ENCODE assay signal across 8 cellular contexts in the genomic region with DNA sequence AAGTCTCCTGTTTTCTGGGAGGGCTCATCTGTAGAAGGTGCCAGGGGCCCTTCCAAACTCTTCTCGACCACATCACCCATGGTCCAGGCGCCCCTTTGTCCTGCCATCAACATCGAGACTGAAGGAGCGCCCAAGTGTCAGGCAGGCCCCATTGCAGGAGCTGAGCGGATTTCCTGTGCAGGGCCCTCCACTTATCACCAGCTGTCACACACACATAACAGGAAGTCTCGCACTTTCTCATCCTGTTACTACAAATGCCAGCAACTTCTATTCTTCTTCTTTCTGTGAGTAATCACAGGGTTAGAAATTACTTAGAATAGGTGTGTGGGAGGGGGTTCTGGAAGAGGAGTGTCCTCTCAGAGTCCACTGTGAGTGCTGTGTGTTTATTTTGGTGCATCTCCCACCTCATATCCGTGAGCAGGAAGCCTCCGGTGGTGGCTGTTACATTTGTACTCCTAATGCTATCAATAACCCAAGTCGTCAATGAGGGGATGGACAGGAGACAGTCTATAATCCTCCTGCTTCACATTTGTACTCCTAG. TPM values are rescaled to one million over a fixed set of nuclear protein-coding genes. Genes with fewer than 3 reads are reported as not detected.
A peak's percentile ranks its signal among the peaks of the same experiment; 100 is the strongest.
DNase-seq lines count a peak whose midpoint lies in the region; ATAC-seq and TF ChIP-seq lines count a peak whose summit lies in the region.

A gene with protein sequence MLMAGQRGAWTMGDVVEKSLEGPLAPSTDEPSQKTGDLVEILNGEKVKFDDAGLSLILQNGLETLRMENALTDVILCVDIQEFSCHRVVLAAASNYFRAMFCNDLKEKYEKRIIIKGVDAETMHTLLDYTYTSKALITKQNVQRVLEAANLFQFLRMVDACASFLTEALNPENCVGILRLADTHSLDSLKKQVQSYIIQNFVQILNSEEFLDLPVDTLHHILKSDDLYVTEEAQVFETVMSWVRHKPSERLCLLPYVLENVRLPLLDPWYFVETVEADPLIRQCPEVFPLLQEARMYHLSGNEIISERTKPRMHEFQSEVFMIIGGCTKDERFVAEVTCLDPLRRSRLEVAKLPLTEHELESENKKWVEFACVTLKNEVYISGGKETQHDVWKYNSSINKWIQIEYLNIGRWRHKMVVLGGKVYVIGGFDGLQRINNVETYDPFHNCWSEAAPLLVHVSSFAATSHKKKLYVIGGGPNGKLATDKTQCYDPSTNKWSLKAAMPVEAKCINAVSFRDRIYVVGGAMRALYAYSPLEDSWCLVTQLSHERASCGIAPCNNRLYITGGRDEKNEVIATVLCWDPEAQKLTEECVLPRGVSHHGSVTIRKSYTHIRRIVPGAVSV (minus strand): TSS at position 166 of the 541 bp plus-strand sequence. CDS start 53 bp downstream, at position 113.

- peak within 1 kb of the TSS in 2 of 4 donors; percentile 11 to 27 for H3K27ac ChIP-seq in gastroesophageal sphincter

- ATAC-seq in GM19467 (IDR thresholded peaks at IDR 0.05; ENCODE audit: unreplicated experiment) (peak; percentile 96), gastroesophageal sphincter (peak; percentile 43)
- peak; percentile 86 for ATAC-seq in activated CD8-positive, alpha-beta T cell treated with anti-CD3 and anti-CD28 coated beads for 36 hours

- no peaks in the 10 kb centered on the region for H3K9me3 ChIP-seq in gastroesophageal sphincter

- intact Hi-C loops in activated CD8-positive, alpha-beta T cell treated with anti-CD3 and anti-CD28 coated beads for 36 hours (cut with micrococcal nuclease), result loop anchor here (2.0 to 5.0 kb wide), 3 partner anchors 39 to 87 kb away; partner anchors contain the start of gene KLHL24

- H3K9me3 Mint-ChIP-seq in activated CD8-positive, alpha-beta T cell treated with anti-CD3 and anti-CD28 coated beads for 36 hours, result no peaks in the 10 kb centered on the region

- H3K4me1 Mint-ChIP-seq in activated CD8-positive, alpha-beta T cell treated with anti-CD3 and anti-CD28 coated beads for 36 hours (ENCODE audit: low read depth), result peaks cover 48% of the 10 kb centered on the region

- no peaks in the 10 kb centered on the region for H3K27me3 Mint-ChIP-seq in activated CD8-positive, alpha-beta T cell treated with anti-CD3 and anti-CD28 coated beads for 36 hours

- 62 to 63% methylated on average over 4 to 7 of the region's 9 CpGs for WGBS in gastroesophageal sphincter (ENCODE audit: low coverage in 1 of 2), 2 donors

- no peak for TF ChIP-seq CTCF in activated CD8-positive, alpha-beta T cell treated with anti-CD3 and anti-CD28 coated beads for 36 hours (IDR thresholded peaks at IDR 0.05)
- no peak for TF ChIP-seq CTCF in gastroesophageal sphincter (IDR thresholded peaks at IDR 0.05)

- H3K4me3 ChIP-seq in gastroesophageal sphincter, result peak within 1 kb of the TSS in 1 of 2 donors; percentile 22

- H3K4me3 Mint-ChIP-seq in activated CD8-positive, alpha-beta T cell treated with anti-CD3 and anti-CD28 coated beads for 36 hours, result peak within 1 kb of the TSS; percentile 94

- no peak for TF ChIP-seq POLR2A in gastroesophageal sphincter (IDR thresholded peaks at IDR 0.05)

- H3K27me3 ChIP-seq in gastroesophageal sphincter, result no peaks in the 10 kb centered on the region

- POLR2A ChIA-PET in activated CD8-positive, alpha-beta T cell treated with anti-CD3 and anti-CD28 coated beads for 36 hours (lab: Charles Lee), result interaction anchor here (0.6 to 5.1 kb wide), 5 partner anchors 9 to 141 kb away, joined by 3 to 40 read pairs (median 4); partner anchors contain the start of gene MCF2L2

- no peak for TF ChIP-seq EP300 in gastroesophageal sphincter (IDR thresholded peaks at IDR 0.05)

- H3K36me3 ChIP-seq in gastroesophageal sphincter, result no peaks in the 10 kb centered on the region

- no peaks in the 10 kb centered on the region for H3K4me1 ChIP-seq in gastroesophageal sphincter

- DNase-seq in AML-193 (lab: John Stamatoyannopoulos, UW) (peak; percentile 89 to 94), HUDEP-2 (lab: John Stamatoyannopoulos, UW; ENCODE audit: unreplicated experiment in 76 of 76) (peak in 61 of 76 experiments; percentile 5 to 60 (median 31)), NCI-H748 treated with DMSO at 0.1 percent for 48 hours (lab: John Stamatoyannopoulos, UW) (no peak), NCI-H446 (lab: John Stamatoyannopoulos, UW) (no peak)
- DNase-seq in activated CD8-positive, alpha-beta T cell treated with anti-CD3 and anti-CD28 coated beads for 36 hours, result peak; percentile 89
- peak; percentile 79 for DNase-seq in stimulated activated CD4-positive, alpha-beta T cell treated with anti-CD3 and anti-CD28 coated beads, Interleukin-4, amount 100 ng/mL, for 24 hours

- peaks cover 26% of the 10 kb centered on the region for H3K36me3 Mint-ChIP-seq in activated CD8-positive, alpha-beta T cell treated with anti-CD3 and anti-CD28 coated beads for 36 hours (ENCODE audit: low read depth)

- CTCF ChIA-PET in activated CD8-positive, alpha-beta T cell treated with anti-CD3 and anti-CD28 coated beads for 36 hours (lab: Charles Lee), result interaction anchor here (0.8 kb wide), 1 partner anchor 40 kb away, joined by 3 read pairs; no protein-coding TSS in a partner anchor

- peak within 1 kb of the TSS; percentile 99 for H3K27ac Mint-ChIP-seq in activated CD8-positive, alpha-beta T cell treated with anti-CD3 and anti-CD28 coated beads for 36 hours

RNA-seq across cellular contexts. Expression of the gene that starts here (rescaled TPM):
- 10 to 100 TPM; 32.4 to 32.6 TPM for total RNA-seq in activated CD8-positive, alpha-beta T cell treated with anti-CD3 and anti-CD28 coated beads for 36 hours
- total RNA-seq in gastroesophageal sphincter, result 1 to 10 TPM in 2 of 4 donors, under 1 TPM in 2; 0.62 to 1.9 (median 1.0) TPM

Comparison
In these comparisons a context has a peak if more than half of its experiments do, and no peak if none do; other contexts are left out.
1. RNA of the gene that starts here (total RNA-seq): 32.4 to 32.6 TPM in activated CD8-positive, alpha-beta T cell treated with anti-CD3 and anti-CD28 coated beads for 36 hours; 0.62 to 1.9 TPM in gastroesophageal sphincter; every median in the first group is over 10 times any median in the second.
2. DNase-seq: peak in AML-193 (2 of 2), HUDEP-2 (61 of 76), activated CD8-positive, alpha-beta T cell treated with anti-CD3 and anti-CD28 coated beads for 36 hours (single experiment) and stimulated activated CD4-positive, alpha-beta T cell treated with anti-CD3 and anti-CD28 coated beads, Interleukin-4, amount 100 ng/mL, for 24 hours (single experiment); none in NCI-H748 treated with DMSO at 0.1 percent for 48 hours (single experiment) and NCI-H446 (0 of 2).
3. ATAC-seq: peak in every context shown above with its lines; median percentile 96 in GM19467; 86 in activated CD8-positive, alpha-beta T cell treated with anti-CD3 and anti-CD28 coated beads for 36 hours; 43 in gastroesophageal sphincter.